ENCODE assay signal across 26 cellular contexts in the genomic region with DNA sequence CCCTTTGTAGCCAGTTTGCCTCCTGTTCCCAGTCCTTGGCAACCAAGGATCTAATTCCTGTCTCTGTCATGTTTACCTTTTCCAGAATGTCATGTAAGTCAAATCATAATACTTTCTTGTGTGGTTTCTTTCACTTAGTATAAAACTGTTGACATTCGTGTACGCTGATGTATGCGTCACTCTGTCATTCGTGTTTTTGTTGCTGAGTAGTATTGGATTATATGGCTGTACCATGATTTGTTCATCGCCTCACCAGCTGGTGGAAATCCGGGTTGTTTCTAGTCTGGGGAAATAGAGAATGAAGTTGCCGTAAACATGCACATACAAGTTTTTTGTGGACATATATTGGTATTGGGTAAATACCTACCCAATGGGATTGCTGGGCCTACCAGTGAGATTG.
"Had no signal": no experiment of that assay in that cellular context is flagged by ENCODE, and none has a peak within 500 bp of the region (broad histone marks: within the 10 kb centered on the region; RNA-seq: fewer than 3 reads in every experiment).

No MANE protein-coding gene starts in this region.

- H3K36me3 ChIP-seq: heart left ventricle, sigmoid colon, tibial artery, WERI-Rb-1 had no signal

- H3K27me3 ChIP-seq: heart left ventricle, sigmoid colon, tibial artery had no signal

- ATAC-seq: heart left ventricle; natural killer cell treated with Interleukin-12 subunit alpha and Interleukin-12 subunit beta and Interleukin-15 and Interleukin-18, amount 100 ng/mL, for 72 hours; stimulated activated memory B cell treated with anti-CD40 and anti-IgM and Interleukin-4, amounts not matched to agents 10 μg/mL and 1 μg/mL and 100 μg/mL, for 72 hours; stimulated activated naive CD8-positive, alpha-beta T cell treated with anti-CD3 and anti-CD28 coated beads, Interleukin-15, amount 100 ng/mL, for 72 hours had no signal

- H3K27ac ChIP-seq: tibial artery, WERI-Rb-1 had no signal

- DNase-seq: activated CD4-positive, alpha-beta memory T cell treated with anti-CD3 and anti-CD28 coated beads, Interleukin-2, amount 10 ng/mL, durations not matched to agents 7 days and 5 days; activated CD4-positive, alpha-beta T cell treated with anti-CD3 and anti-CD28 coated beads, Interleukin-2, amount 10 ng/mL, durations not matched to agents 7 days and 5 days; activated CD4-positive, CD25-positive, alpha-beta regulatory T cell treated with anti-CD3 and anti-CD28 coated beads, Interleukin-2, amount 50 U/mL, for 72 hours; activated CD8-positive, alpha-beta memory T cell treated with anti-CD3 and anti-CD28 coated beads, Interleukin-2, amount 50 U/mL, for 48 hours; activated gamma-delta T cell; activated naive CD4-positive, alpha-beta T cell treated with anti-CD3 and anti-CD28 coated beads, Interleukin-2, amount 50 U/mL, for 16 hours; activated T-cell treated with anti-CD3 and anti-CD28 coated beads, Interleukin-2, amount 50 U/mL, for 24 hours; amygdala; effector CD8-positive, alpha-beta T cell; heart left ventricle; hypothalamus; immature natural killer cell; mesenchymal stem cell; posterior cingulate gyrus; sigmoid colon; SK-N-SH; small intestine; stimulated activated CD4-positive, alpha-beta T cell treated with anti-CD3 and anti-CD28 coated beads, Interleukin-4, amount 100 ng/mL, for 24 hours; stimulated activated naive CD8-positive, alpha-beta T cell treated with anti-CD3 and anti-CD28 coated beads, Interleukin-15, amount 100 ng/mL, for 72 hours; substantia nigra; SW 1271; T-helper 9 cell; tibial artery; WERI-Rb-1 had no signal

- H3K9me3 ChIP-seq: heart left ventricle, sigmoid colon, SK-N-SH, tibial artery had no signal

- H3K4me3 ChIP-seq: heart left ventricle, sigmoid colon, tibial artery had no signal
